ENCODE assay signal across 9 cellular contexts in the genomic region with DNA sequence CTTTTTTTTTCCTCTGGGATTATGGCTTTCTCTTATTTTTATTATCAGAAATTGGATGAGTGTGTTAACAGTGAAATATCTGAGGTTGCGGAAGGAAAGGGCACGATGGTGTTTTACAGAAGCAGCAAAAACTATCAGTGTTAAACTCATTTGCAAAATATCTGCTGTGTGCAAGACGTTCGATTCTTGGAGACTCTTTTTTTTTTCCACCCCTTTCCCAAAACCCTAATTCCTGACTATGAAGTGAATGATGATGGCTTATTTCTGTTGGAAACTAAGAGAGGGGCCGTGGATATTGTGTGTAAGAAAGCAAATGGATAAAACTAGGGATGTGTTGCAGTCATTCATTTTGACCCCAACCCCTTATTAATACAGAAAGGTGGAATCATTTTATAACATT. TPM values are rescaled to one million over a fixed set of nuclear protein-coding genes. Genes with fewer than 3 reads are reported as not detected.
DNase-seq lines count a peak whose midpoint lies in the region; ATAC-seq and TF ChIP-seq lines count a peak whose summit lies in the region.
"Had no signal": no experiment of that assay in that cellular context is flagged by ENCODE, and none has a peak within 500 bp of the region (broad histone marks: within the 10 kb centered on the region; RNA-seq: fewer than 3 reads in every experiment).

No MANE protein-coding gene starts in this region.

- H3K27ac Mint-ChIP-seq in naive thymus-derived CD8-positive, alpha-beta T cell = peak overlapping the region in 1 of 10 donors; percentile 23
- no peak overlapping the region for H3K27ac Mint-ChIP-seq in activated T-helper 1 cell treated with anti-CD3 and anti-CD28 coated beads, Interleukin-12 subunit alpha, Interleukin-12 subunit beta, Interleukin-2, Interleukin-4 antibody, amounts not matched to agents 30 ng/mL and 10 ng/mL and 1 ng/mL, durations not matched to agents 14 hours and 24 hours and 36 hours

- H3K27ac ChIP-seq in left ventricle myocardium inferior (replicated peaks) = peak overlapping the region; percentile 63
- H3K27ac ChIP-seq in uterus = peak overlapping the region in 1 of 2 donors; percentile 54
- H3K27ac ChIP-seq in foreskin keratinocyte = no peak overlapping the region

- intact Hi-C loops in left ventricle myocardium inferior (cut with micrococcal nuclease) = no loop called here
- intact Hi-C loops in left cardiac atrium (cut with DNase I) = no loop called here
- intact Hi-C loops in uterus (cut with DNase I; ENCODE audit: low total_unique reads) = no loop called here
- intact Hi-C loops in activated T-helper 1 cell treated with anti-CD3 and anti-CD28 coated beads, Interleukin-12 subunit alpha, Interleukin-12 subunit beta, Interleukin-2, Interleukin-4 antibody, amounts not matched to agents 30 ng/mL and 10 ng/mL and 1 ng/mL, durations not matched to agents 14 hours and 24 hours and 36 hours (cut with micrococcal nuclease) = loop anchor here (1.0 to 10.0 kb wide), 2 partner anchors 166 to 922 kb away; no protein-coding TSS in a partner anchor

- H3K4me3 Mint-ChIP-seq in naive thymus-derived CD8-positive, alpha-beta T cell = peak overlapping the region; percentile 60 to 86 (median 80)
- no peak overlapping the region for H3K4me3 Mint-ChIP-seq in activated T-helper 1 cell treated with anti-CD3 and anti-CD28 coated beads, Interleukin-12 subunit alpha, Interleukin-12 subunit beta, Interleukin-2, Interleukin-4 antibody, amounts not matched to agents 30 ng/mL and 10 ng/mL and 1 ng/mL, durations not matched to agents 14 hours and 24 hours and 36 hours

- H3K9me3 Mint-ChIP-seq in naive thymus-derived CD8-positive, alpha-beta T cell = no peaks in the 10 kb centered on the region
- no peaks in the 10 kb centered on the region for H3K9me3 Mint-ChIP-seq in activated T-helper 1 cell treated with anti-CD3 and anti-CD28 coated beads, Interleukin-12 subunit alpha, Interleukin-12 subunit beta, Interleukin-2, Interleukin-4 antibody, amounts not matched to agents 30 ng/mL and 10 ng/mL and 1 ng/mL, durations not matched to agents 14 hours and 24 hours and 36 hours

- DNase-seq in left ventricle myocardium inferior (no peak), left cardiac atrium (no peak), choroid plexus epithelial cell (ENCODE audit: low read depth) (no peak), uterus (no peak), foreskin keratinocyte (no peak)
- no peak for DNase-seq in naive thymus-derived CD8-positive, alpha-beta T cell
- DNase-seq in activated T-helper 1 cell treated with anti-CD3 and anti-CD28 coated beads, Interleukin-12 subunit alpha, Interleukin-12 subunit beta, Interleukin-2, Interleukin-4 antibody, amounts not matched to agents 30 ng/mL and 10 ng/mL and 1 ng/mL, durations not matched to agents 14 hours and 24 hours and 36 hours (ENCODE audit: low spot score) = no peak

- H3K27me3 ChIP-seq in left ventricle myocardium inferior (ENCODE audit: low read depth) = peaks cover 48% of the 10 kb centered on the region
- H3K27me3 ChIP-seq in uterus = no peaks in the 10 kb centered on the region
- peaks cover 22% of the 10 kb centered on the region for H3K27me3 ChIP-seq in foreskin keratinocyte

- H3K9me3 ChIP-seq in left ventricle myocardium inferior (replicated peaks) (no peaks in the 10 kb centered on the region), uterus (no peaks in the 10 kb centered on the region)

- peaks cover 2 to 19% (median 15%) of the 10 kb centered on the region in 4 donors for H3K4me1 Mint-ChIP-seq in naive thymus-derived CD8-positive, alpha-beta T cell
- peaks cover 6% of the 10 kb centered on the region for H3K4me1 Mint-ChIP-seq in activated T-helper 1 cell treated with anti-CD3 and anti-CD28 coated beads, Interleukin-12 subunit alpha, Interleukin-12 subunit beta, Interleukin-2, Interleukin-4 antibody, amounts not matched to agents 30 ng/mL and 10 ng/mL and 1 ng/mL, durations not matched to agents 14 hours and 24 hours and 36 hours (ENCODE audit: low read depth)

- H3K4me3 ChIP-seq in left ventricle myocardium inferior (peak overlapping the region; percentile 73), choroid plexus epithelial cell (ENCODE audit: low read depth, low read length) (peak overlapping the region; percentile 68), uterus (peak overlapping the region; percentile 42 to 46)

- H3K4me1 ChIP-seq in left ventricle myocardium inferior (peaks cover 25% of the 10 kb centered on the region), uterus (peaks cover 0 to 4% of the 10 kb centered on the region in 2 donors), foreskin keratinocyte (no peaks in the 10 kb centered on the region)

- H3K27me3 Mint-ChIP-seq in naive thymus-derived CD8-positive, alpha-beta T cell = peaks cover 15 to 38% (median 29%) of the 10 kb centered on the region in 5 donors
- H3K27me3 Mint-ChIP-seq in activated T-helper 1 cell treated with anti-CD3 and anti-CD28 coated beads, Interleukin-12 subunit alpha, Interleukin-12 subunit beta, Interleukin-2, Interleukin-4 antibody, amounts not matched to agents 30 ng/mL and 10 ng/mL and 1 ng/mL, durations not matched to agents 14 hours and 24 hours and 36 hours (ENCODE audit: insufficient read depth) = peaks cover 30% of the 10 kb centered on the region

- H3K36me3 ChIP-seq in left ventricle myocardium inferior (no peaks in the 10 kb centered on the region), uterus (no peaks in the 10 kb centered on the region)

- ATAC-seq in left cardiac atrium = no peak
- ATAC-seq in naive thymus-derived CD8-positive, alpha-beta T cell = no peak
- ATAC-seq in foreskin keratinocyte = no peak
- ATAC-seq in HG02973 (IDR thresholded peaks at IDR 0.05; ENCODE audit: unreplicated experiment) = no peak
- ATAC-seq: HCT116 had no signal

- no peaks in the 10 kb centered on the region for H3K36me3 Mint-ChIP-seq in naive thymus-derived CD8-positive, alpha-beta T cell
- no peaks in the 10 kb centered on the region for H3K36me3 Mint-ChIP-seq in activated T-helper 1 cell treated with anti-CD3 and anti-CD28 coated beads, Interleukin-12 subunit alpha, Interleukin-12 subunit beta, Interleukin-2, Interleukin-4 antibody, amounts not matched to agents 30 ng/mL and 10 ng/mL and 1 ng/mL, durations not matched to agents 14 hours and 24 hours and 36 hours (ENCODE audit: low read depth)

- TF ChIP-seq CTCF in left ventricle myocardium inferior (IDR thresholded peaks at IDR 0.05; ENCODE audit: borderline replicate concordance) = no peak
- no peak for TF ChIP-seq CTCF in choroid plexus epithelial cell (conservative IDR thresholded peaks at IDR 0.05; ENCODE audit: low read depth, low read length)
- no peak for TF ChIP-seq CTCF in uterus (IDR thresholded peaks at IDR 0.05)
- TF ChIP-seq CTCF in foreskin keratinocyte (conservative IDR thresholded peaks at IDR 0.05) = no peak

- POLR2A ChIA-PET in naive thymus-derived CD8-positive, alpha-beta T cell (lab: Charles Lee) = no interaction called here

- no peak for TF ChIP-seq POLR2A in uterus (IDR thresholded peaks at IDR 0.05)

RNA-seq across cellular contexts. Expression of a gene that starts 0.7 kb away (rescaled TPM):
- total RNA-seq in left ventricle myocardium inferior = 4.4 TPM
- 1 to 10 TPM; 4.8 to 6.5 TPM for total RNA-seq in left cardiac atrium
- total RNA-seq in naive thymus-derived CD8-positive, alpha-beta T cell = not detected
- polyA plus RNA-seq in naive thymus-derived CD8-positive, alpha-beta T cell = not detected
- 100 to 1,000 TPM in 1 of 4 donors, 10 to 100 TPM in 1, 1 to 10 TPM in 2; 1.2 to 214 (median 26.1) TPM for total RNA-seq in uterus
- total RNA-seq in foreskin keratinocyte = not detected in 2 replicates
- polyA plus RNA-seq in foreskin keratinocyte = not detected in 2 replicates
- total RNA-seq in activated T-helper 1 cell treated with anti-CD3 and anti-CD28 coated beads, Interleukin-12 subunit alpha, Interleukin-12 subunit beta, Interleukin-2, Interleukin-4 antibody, amounts not matched to agents 30 ng/mL and 10 ng/mL and 1 ng/mL, durations not matched to agents 14 hours and 24 hours and 36 hours = not detected in 2 replicates
